Comparison of ENCODE assay signal across 2 cellular contexts in genomic region chr10:110269641-110270318, GRCh38.
TF ChIP-seq lines count a peak whose summit lies in the region.

No MANE protein-coding gene starts in this region.

TF ChIP-seq in GM12878, 131 proteins besides CTCF, POLR2A, EP300 and RAD21 (continued from another document):
- TF ChIP-seq IRF5 (IDR thresholded peaks at IDR 0.05; ENCODE audit: borderline replicate concordance), result no peak
- TF ChIP-seq, protein P1, sequence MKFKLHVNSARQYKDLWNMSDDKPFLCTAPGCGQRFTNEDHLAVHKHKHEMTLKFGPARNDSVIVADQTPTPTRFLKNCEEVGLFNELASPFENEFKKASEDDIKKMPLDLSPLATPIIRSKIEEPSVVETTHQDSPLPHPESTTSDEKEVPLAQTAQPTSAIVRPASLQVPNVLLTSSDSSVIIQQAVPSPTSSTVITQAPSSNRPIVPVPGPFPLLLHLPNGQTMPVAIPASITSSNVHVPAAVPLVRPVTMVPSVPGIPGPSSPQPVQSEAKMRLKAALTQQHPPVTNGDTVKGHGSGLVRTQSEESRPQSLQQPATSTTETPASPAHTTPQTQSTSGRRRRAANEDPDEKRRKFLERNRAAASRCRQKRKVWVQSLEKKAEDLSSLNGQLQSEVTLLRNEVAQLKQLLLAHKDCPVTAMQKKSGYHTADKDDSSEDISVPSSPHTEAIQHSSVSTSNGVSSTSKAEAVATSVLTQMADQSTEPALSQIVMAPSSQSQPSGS (IDR thresholded peaks at IDR 0.05; ENCODE audit: low read length), result no peak

TF ChIP-seq in liver, 16 proteins besides CTCF, POLR2A, EP300 and RAD21 (continued from another document):
- TF ChIP-seq, protein P2, sequence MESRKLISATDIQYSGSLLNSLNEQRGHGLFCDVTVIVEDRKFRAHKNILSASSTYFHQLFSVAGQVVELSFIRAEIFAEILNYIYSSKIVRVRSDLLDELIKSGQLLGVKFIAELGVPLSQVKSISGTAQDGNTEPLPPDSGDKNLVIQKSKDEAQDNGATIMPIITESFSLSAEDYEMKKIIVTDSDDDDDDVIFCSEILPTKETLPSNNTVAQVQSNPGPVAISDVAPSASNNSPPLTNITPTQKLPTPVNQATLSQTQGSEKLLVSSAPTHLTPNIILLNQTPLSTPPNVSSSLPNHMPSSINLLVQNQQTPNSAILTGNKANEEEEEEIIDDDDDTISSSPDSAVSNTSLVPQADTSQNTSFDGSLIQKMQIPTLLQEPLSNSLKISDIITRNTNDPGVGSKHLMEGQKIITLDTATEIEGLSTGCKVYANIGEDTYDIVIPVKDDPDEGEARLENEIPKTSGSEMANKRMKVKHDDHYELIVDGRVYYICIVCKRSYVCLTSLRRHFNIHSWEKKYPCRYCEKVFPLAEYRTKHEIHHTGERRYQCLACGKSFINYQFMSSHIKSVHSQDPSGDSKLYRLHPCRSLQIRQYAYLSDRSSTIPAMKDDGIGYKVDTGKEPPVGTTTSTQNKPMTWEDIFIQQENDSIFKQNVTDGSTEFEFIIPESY (IDR thresholded peaks at IDR 0.05), result peak; percentile 78
- TF ChIP-seq NR2F2 (IDR thresholded peaks at IDR 0.05) (no peak), TAF1 (conservative IDR thresholded peaks at IDR 0.05) (peak; percentile 34), YY1 (IDR thresholded peaks at IDR 0.05) (peak; percentile 83), HNF4G (IDR thresholded peaks at IDR 0.05) (peak; percentile 80), FOXA2 (IDR thresholded peaks at IDR 0.05) (peak; percentile 86), EGR1 (IDR thresholded peaks at IDR 0.05; ENCODE audit: low read depth in 2 of 2) (no peak), FOXA1 (IDR thresholded peaks at IDR 0.05) (peak; percentile 65), JUND (IDR thresholded peaks at IDR 0.05) (peak; percentile 51 to 80), ATF3 (IDR thresholded peaks at IDR 0.05) (no peak), SP1 (IDR thresholded peaks at IDR 0.05) (peak; percentile 85)
- TF ChIP-seq, protein P3, sequence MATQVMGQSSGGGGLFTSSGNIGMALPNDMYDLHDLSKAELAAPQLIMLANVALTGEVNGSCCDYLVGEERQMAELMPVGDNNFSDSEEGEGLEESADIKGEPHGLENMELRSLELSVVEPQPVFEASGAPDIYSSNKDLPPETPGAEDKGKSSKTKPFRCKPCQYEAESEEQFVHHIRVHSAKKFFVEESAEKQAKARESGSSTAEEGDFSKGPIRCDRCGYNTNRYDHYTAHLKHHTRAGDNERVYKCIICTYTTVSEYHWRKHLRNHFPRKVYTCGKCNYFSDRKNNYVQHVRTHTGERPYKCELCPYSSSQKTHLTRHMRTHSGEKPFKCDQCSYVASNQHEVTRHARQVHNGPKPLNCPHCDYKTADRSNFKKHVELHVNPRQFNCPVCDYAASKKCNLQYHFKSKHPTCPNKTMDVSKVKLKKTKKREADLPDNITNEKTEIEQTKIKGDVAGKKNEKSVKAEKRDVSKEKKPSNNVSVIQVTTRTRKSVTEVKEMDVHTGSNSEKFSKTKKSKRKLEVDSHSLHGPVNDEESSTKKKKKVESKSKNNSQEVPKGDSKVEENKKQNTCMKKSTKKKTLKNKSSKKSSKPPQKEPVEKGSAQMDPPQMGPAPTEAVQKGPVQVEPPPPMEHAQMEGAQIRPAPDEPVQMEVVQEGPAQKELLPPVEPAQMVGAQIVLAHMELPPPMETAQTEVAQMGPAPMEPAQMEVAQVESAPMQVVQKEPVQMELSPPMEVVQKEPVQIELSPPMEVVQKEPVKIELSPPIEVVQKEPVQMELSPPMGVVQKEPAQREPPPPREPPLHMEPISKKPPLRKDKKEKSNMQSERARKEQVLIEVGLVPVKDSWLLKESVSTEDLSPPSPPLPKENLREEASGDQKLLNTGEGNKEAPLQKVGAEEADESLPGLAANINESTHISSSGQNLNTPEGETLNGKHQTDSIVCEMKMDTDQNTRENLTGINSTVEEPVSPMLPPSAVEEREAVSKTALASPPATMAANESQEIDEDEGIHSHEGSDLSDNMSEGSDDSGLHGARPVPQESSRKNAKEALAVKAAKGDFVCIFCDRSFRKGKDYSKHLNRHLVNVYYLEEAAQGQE (IDR thresholded peaks at IDR 0.05), result peak; percentile 92
TF ChIP-seq in liver: peak in this region for 13.
